Comparison of ENCODE assay signal across 24 cellular contexts in the genomic region with DNA sequence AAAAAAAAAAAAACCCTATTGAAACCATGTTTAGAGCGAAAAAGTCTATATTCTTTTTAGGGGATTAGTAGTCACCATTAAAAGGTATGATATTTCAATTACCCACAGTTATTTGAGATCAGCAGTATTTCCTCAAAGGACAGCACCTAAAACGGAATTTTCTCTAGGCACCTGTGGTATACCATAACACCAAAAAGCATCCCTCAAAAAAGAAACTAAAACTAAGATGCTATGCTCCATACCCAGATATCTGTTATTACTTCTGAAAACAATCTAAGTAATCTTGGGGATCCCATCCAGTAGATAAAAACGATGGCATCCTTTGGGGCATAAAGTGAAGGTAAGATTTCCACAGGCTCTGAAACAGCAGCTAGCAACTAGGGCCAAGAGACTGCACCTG.
"Had no signal": no experiment of that assay in that cellular context is flagged by ENCODE, and none has a peak within 500 bp of the region (broad histone marks: within the 10 kb centered on the region; RNA-seq: fewer than 3 reads in every experiment).

No MANE protein-coding gene starts in this region.

- H3K4me3 Mint-ChIP-seq: activated naive CD8-positive, alpha-beta T cell treated with anti-CD3 and anti-CD28 coated beads, Interleukin-2, amount 10 ng/mL, durations not matched to agents 7 days and 5 days; activated T-cell treated with anti-CD3 and anti-CD28 coated beads, Interleukin-2, amount 50 U/mL, for 4 hours; stimulated activated memory B cell treated with anti-CD40 and anti-IgM and Interleukin-4, amounts not matched to agents 10 μg/mL and 1 μg/mL and 100 μg/mL, for 72 hours; WTC11 had no signal

- H3K4me1 ChIP-seq: foreskin keratinocyte, uterus had no signal

- DNase-seq: activated CD8-positive, alpha-beta memory T cell treated with anti-CD3 and anti-CD28 coated beads, Interleukin-2, amount 50 U/mL, for 48 hours; activated naive CD4-positive, alpha-beta T cell; activated naive CD8-positive, alpha-beta T cell treated with anti-CD3 and anti-CD28 coated beads, Interleukin-2, amount 10 ng/mL, durations not matched to agents 7 days and 5 days; activated T-cell treated with anti-CD3 and anti-CD28 coated beads, Interleukin-2, amount 50 U/mL, for 4 hours; amniotic stem cell; cerebellar nuclear complex; erythroblast; foreskin keratinocyte; immature natural killer cell; kidney glomerular epithelial cell; left lung; naive B cell; stimulated activated CD4-positive, alpha-beta T cell treated with anti-CD3 and anti-CD28 coated beads, Interleukin-15, amount 100 ng/mL, for 24 hours; stomach; transverse colon; uterus had no signal

- ATAC-seq: activated T-cell treated with anti-CD3 and anti-CD28 coated beads, Interleukin-2, amount 50 U/mL, for 4 hours; foreskin keratinocyte; left lung; stimulated activated memory B cell treated with anti-CD40 and anti-IgM and Interleukin-4, amounts not matched to agents 10 μg/mL and 1 μg/mL and 100 μg/mL, for 72 hours; WTC11 had no signal

- H2AFZ ChIP-seq: hepatocyte had no signal

- H3K9me3 ChIP-seq: transverse colon, uterus had no signal

- H3K4me3 ChIP-seq: coronary artery, hepatocyte, left lung, lung, smooth muscle cell, stomach, suprapubic skin, transverse colon, uterus had no signal

- H3K27me3 ChIP-seq: foreskin keratinocyte, hepatocyte, left lung, stomach, suprapubic skin, transverse colon, uterus had no signal

- H3K27ac Mint-ChIP-seq: activated naive CD8-positive, alpha-beta T cell treated with anti-CD3 and anti-CD28 coated beads, Interleukin-2, amount 10 ng/mL, durations not matched to agents 7 days and 5 days; activated T-helper 2 cell treated with anti-CD3 and anti-CD28 coated beads, Interferon-gamma antibody, Interleukin-2, Interleukin-4, amounts not matched to agents 10 μg/mL and 5 μg/mL and 100 μg/mL, durations not matched to agents 14 hours and 24 hours and 36 hours; stimulated activated memory B cell treated with anti-CD40 and anti-IgM and Interleukin-4, amounts not matched to agents 10 μg/mL and 1 μg/mL and 100 μg/mL, for 72 hours had no signal

- H3K36me3 ChIP-seq: left lung, stomach, suprapubic skin, transverse colon, uterus had no signal

- H3K27ac ChIP-seq: coronary artery, foreskin keratinocyte, hepatocyte, left lung, stomach, suprapubic skin, transverse colon, uterus had no signal

- H3K27me3 Mint-ChIP-seq: activated naive CD8-positive, alpha-beta T cell treated with anti-CD3 and anti-CD28 coated beads, Interleukin-2, amount 10 ng/mL, durations not matched to agents 7 days and 5 days; naive B cell; stimulated activated memory B cell treated with anti-CD40 and anti-IgM and Interleukin-4, amounts not matched to agents 10 μg/mL and 1 μg/mL and 100 μg/mL, for 72 hours had no signal

- H3K4me2 ChIP-seq: hepatocyte, smooth muscle cell had no signal
